In the genomic region with DNA sequence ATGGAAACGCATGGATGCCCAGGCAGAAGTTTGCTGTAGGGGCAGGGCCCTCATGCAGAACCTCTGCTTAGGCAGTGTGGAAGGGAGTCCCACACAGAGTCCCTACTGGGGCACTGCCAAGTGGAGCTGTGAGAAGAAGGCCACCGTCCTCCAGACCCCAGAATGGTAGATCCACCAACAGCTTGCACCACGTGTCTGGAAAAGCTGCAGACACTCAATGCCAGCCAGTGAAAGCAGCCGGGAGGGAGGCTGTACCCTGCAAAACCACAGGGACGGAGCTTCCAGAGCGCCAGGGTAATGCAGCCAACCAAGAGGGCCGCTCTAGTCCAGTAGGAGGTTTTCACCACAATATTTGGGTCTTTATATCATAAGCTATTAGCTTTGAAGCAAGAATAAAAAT, we compare ENCODE assay signal across 5 cellular contexts.
"Had no signal": no experiment of that assay in that cellular context is flagged by ENCODE, and none has a peak within 500 bp of the region (broad histone marks: within the 10 kb centered on the region; RNA-seq: fewer than 3 reads in every experiment).

No MANE protein-coding gene starts in this region.

- DNase-seq: H9, HCEC 1CT, IMR-90 had no signal

- H3K4me2 ChIP-seq: GM23338 had no signal

- H3K4me3 ChIP-seq: GM23338, K562 had no signal

- ATAC-seq: GM23338, K562 had no signal
